2 cellular contexts compared by ENCODE assay signal in genomic region chr2:65382776-65383357, GRCh38.
TF ChIP-seq lines count a peak whose summit lies in the region.

No MANE protein-coding gene starts in this region.

TF ChIP-seq in K562, 482 proteins besides CTCF, POLR2A, EP300 and RAD21 (continued from another document and continues in another):
- TF ChIP-seq ZBTB33 (CRISPR knock-in tag; IDR thresholded peaks at IDR 0.05) (peak; percentile 69; the same call in 1 of the 2 replicates), ILK (tag; IDR thresholded peaks at IDR 0.05; ENCODE audit: borderline replicate concordance, low read depth) (no peak), SPI1 (IDR thresholded peaks at IDR 0.05; ENCODE audit: borderline replicate concordance, low read depth, low read length) (peak; percentile 40; the same call in 1 of the 2 replicates), SNIP1 (IDR thresholded peaks at IDR 0.05; ENCODE audit: low read depth) (no peak), ZNF511 (CRISPR knock-in tag; IDR thresholded peaks at IDR 0.05) (peak; percentile 76; the same call in 1 of the 2 replicates), TAL1 (IDR thresholded peaks at IDR 0.05) (no peak), DLX4 (CRISPR knock-in tag; IDR thresholded peaks at IDR 0.05) (no peak), ZNF282 (CRISPR knock-in tag; IDR thresholded peaks at IDR 0.05) (no peak), ZNF76 (CRISPR knock-in tag; IDR thresholded peaks at IDR 0.05; ENCODE audit: borderline replicate concordance) (no peak), MYNN (IDR thresholded peaks at IDR 0.05) (peak; percentile 72; the same call in 1 of the 2 replicates), MYNN (CRISPR knock-in tag; IDR thresholded peaks at IDR 0.05) (no peak), IRF2 (CRISPR knock-in tag; IDR thresholded peaks at IDR 0.05) (no peak), ARID1B (IDR thresholded peaks at IDR 0.05) (peak; percentile 68), ZBED1 (IDR thresholded peaks at IDR 0.05) (0 out of 2 replicates have a peak, but pooled peaks have one; percentile 37), PKNOX1 (IDR thresholded peaks at IDR 0.05) (no peak; the same call in 1 of the 2 replicates), FIP1L1 (IDR thresholded peaks at IDR 0.05; ENCODE audit: low read depth, low read length, poor library complexity, severe bottlenecking) (no peak), ETV5 (CRISPR knock-in tag; IDR thresholded peaks at IDR 0.05; ENCODE audit: low read depth) (peak; percentile 89), TEAD1 (CRISPR knock-in tag; IDR thresholded peaks at IDR 0.05) (peak in 1 of 2 experiments; percentile 77; a peak in 2 of 4 replicates), TEAD4 (IDR thresholded peaks at IDR 0.05; ENCODE audit: low read length) (peak; percentile 60; the same call in 1 of the 2 replicates), TEAD4 (CRISPR knock-in tag; IDR thresholded peaks at IDR 0.05; ENCODE audit: borderline replicate concordance) (no peak), PATZ1 (CRISPR knock-in tag; IDR thresholded peaks at IDR 0.05; ENCODE audit: borderline replicate concordance) (no peak), SMARCA4 (IDR thresholded peaks at IDR 0.05) (peak; percentile 76), ZFPM2 (CRISPR knock-in tag; IDR thresholded peaks at IDR 0.05) (no peak), LCOR (CRISPR knock-in tag; IDR thresholded peaks at IDR 0.05) (peak; percentile 45; the same call in 1 of the 2 replicates), LEF1 (IDR thresholded peaks at IDR 0.05) (peak; percentile 73), SNRNP70 (optimal IDR thresholded peaks at IDR 0.05; ENCODE audit: low read depth, low read length) (no peak), ZBTB2 (IDR thresholded peaks at IDR 0.05) (peak; percentile 32; the same call in 1 of the 2 replicates), L3MBTL2 (IDR thresholded peaks at IDR 0.05) (peak; percentile 62; the same call in 1 of the 2 replicates)

TF ChIP-seq in HepG2, 621 proteins besides CTCF, POLR2A, EP300 and RAD21 (continued from another document and continues in another):
- peak; percentile 41; the same call in 1 of the 2 replicates for TF ChIP-seq TFDP1 (CRISPR knock-in tag; IDR thresholded peaks at IDR 0.05; ENCODE audit: borderline replicate concordance)
- peak; percentile 57 for TF ChIP-seq SP4 (CRISPR knock-in tag; IDR thresholded peaks at IDR 0.05)
- no peak for TF ChIP-seq ZMAT3 (CRISPR knock-in tag; conservative IDR thresholded peaks at IDR 0.05)
- peak; percentile 73 for TF ChIP-seq ASH2L (IDR thresholded peaks at IDR 0.05; ENCODE audit: insufficient read length, low read depth, low read length)
- TF ChIP-seq YEATS2 (CRISPR knock-in tag; IDR thresholded peaks at IDR 0.05; ENCODE audit: borderline replicate concordance) = peak; percentile 59; the same call in 1 of the 2 replicates
- no peak for TF ChIP-seq NBN (conservative IDR thresholded peaks at IDR 0.05)
- TF ChIP-seq ELK4 (CRISPR knock-in tag; IDR thresholded peaks at IDR 0.05; ENCODE audit: borderline replicate concordance) = no peak
- peak; percentile 16; the same call in 1 of the 2 replicates for TF ChIP-seq ZBTB7A (CRISPR knock-in tag; IDR thresholded peaks at IDR 0.05)
- peak; percentile 52; the same call in 1 of the 2 replicates for TF ChIP-seq ATF3 (CRISPR knock-in tag; IDR thresholded peaks at IDR 0.05)
- 0 out of 2 replicates have a peak, but pooled peaks have one; percentile 43 for TF ChIP-seq MYPOP (CRISPR knock-in tag; IDR thresholded peaks at IDR 0.05)
- TF ChIP-seq ARID4A (CRISPR knock-in tag; IDR thresholded peaks at IDR 0.05; ENCODE audit: borderline replicate concordance) = peak; percentile 63; the same call in 1 of the 2 replicates
- 0 out of 3 replicates have a peak, but pooled peaks have one; percentile 51 for TF ChIP-seq MXI1 (IDR thresholded peaks at IDR 0.05; ENCODE audit: borderline replicate concordance, low read depth, low read length)
- TF ChIP-seq ZNF878 (CRISPR knock-in tag; IDR thresholded peaks at IDR 0.05) = 0 out of 2 replicates have a peak, but pooled peaks have one; percentile 54
- TF ChIP-seq ZNF768 (CRISPR knock-in tag; IDR thresholded peaks at IDR 0.05) = 0 out of 2 replicates have a peak, but pooled peaks have one; percentile 32
- TF ChIP-seq PAXIP1 (CRISPR knock-in tag; conservative IDR thresholded peaks at IDR 0.05) = peak; percentile 72
- peak in 1 of 2 experiments; percentile 71; a peak in 2 of 4 replicates for TF ChIP-seq KLF16 (CRISPR knock-in tag; IDR thresholded peaks at IDR 0.05)
- TF ChIP-seq ZNF138 (CRISPR knock-in tag; IDR thresholded peaks at IDR 0.05; ENCODE audit: low read depth) = 0 out of 2 replicates have a peak, but pooled peaks have one; percentile 45
- peak; percentile 42; the same call in 1 of the 2 replicates for TF ChIP-seq ZHX2 (IDR thresholded peaks at IDR 0.05; ENCODE audit: low read depth)
- TF ChIP-seq ZHX2 (CRISPR knock-in tag; IDR thresholded peaks at IDR 0.05; ENCODE audit: borderline replicate concordance) = no peak
- peak; percentile 25 for TF ChIP-seq FOXC1 (CRISPR knock-in tag; IDR thresholded peaks at IDR 0.05; ENCODE audit: borderline replicate concordance)
- no peak for TF ChIP-seq ZNF546 (CRISPR knock-in tag; conservative IDR thresholded peaks at IDR 0.05)
- TF ChIP-seq HOXA9 (CRISPR knock-in tag; IDR thresholded peaks at IDR 0.05; ENCODE audit: borderline replicate concordance) = no peak
- no peak for TF ChIP-seq SYNCRIP (IDR thresholded peaks at IDR 0.05; ENCODE audit: insufficient read depth, low read depth, low read length)
- peak; percentile 54; the same call in 1 of the 2 replicates for TF ChIP-seq MAX (IDR thresholded peaks at IDR 0.05)
- peak; percentile 64; the same call in 1 of the 2 replicates for TF ChIP-seq ERF (CRISPR knock-in tag; IDR thresholded peaks at IDR 0.05)
- no peak for TF ChIP-seq ZNF282 (IDR thresholded peaks at IDR 0.05; ENCODE audit: partially characterized antibody)
